ENCODE assay signal across 17 cellular contexts in the genomic region with DNA sequence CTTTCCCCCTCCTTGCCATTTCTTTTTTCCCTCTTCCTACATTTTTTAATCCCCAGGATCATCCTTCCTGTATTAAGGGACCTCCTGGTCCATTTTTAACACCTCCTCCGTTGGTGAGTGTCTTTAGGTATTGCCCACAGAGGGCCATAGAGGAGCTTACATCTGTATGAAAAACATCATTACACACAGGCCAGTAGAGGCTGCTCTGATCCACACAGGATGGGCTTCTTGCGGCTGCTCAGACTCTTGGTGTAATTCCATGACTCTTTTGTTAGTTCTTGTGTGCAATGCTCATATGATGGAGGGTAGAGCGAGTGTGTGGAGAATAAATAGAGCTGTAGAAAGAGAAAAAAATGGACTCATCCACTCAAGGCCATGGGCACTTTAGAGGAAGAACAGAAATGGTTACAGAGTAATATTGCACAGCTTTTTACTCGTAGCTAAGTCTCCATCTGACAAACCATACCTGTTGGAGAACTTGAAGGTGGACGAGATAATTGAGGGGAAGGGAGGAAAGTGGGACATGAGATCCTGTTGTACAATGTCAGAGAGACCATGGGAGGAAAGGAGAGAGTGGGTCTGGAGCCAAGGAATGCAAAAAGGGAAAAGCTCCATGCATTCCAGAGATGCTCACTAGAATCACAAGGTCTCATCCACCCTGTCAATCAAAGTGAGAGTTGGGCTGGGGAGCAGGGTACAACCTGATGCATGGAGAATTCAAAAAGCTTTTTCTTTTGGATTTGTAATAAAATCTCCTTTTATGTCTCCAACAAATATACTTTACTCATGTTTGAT.
DNase-seq lines count a peak whose midpoint lies in the region; ATAC-seq and TF ChIP-seq lines count a peak whose summit lies in the region.
"Had no signal": no experiment of that assay in that cellular context is flagged by ENCODE, and none has a peak within 500 bp of the region (broad histone marks: within the 10 kb centered on the region; RNA-seq: fewer than 3 reads in every experiment).

No MANE protein-coding gene starts in this region.

- H3K27me3 ChIP-seq in mammary epithelial cell (ENCODE audit: insufficient read depth, low read length) (no peaks in the 10 kb centered on the region), breast epithelium (no peaks in the 10 kb centered on the region), fibroblast of lung (ENCODE audit: control insufficient read depth, insufficient read depth, low read length) (no peaks in the 10 kb centered on the region), suprapubic skin (no peaks in the 10 kb centered on the region)
- H3K27me3 ChIP-seq: SJSA1 had no signal

- no TSS peak for BruUV-seq in mammary epithelial cell (replicated peaks; lab: Mats Ljungman, UMichigan)

- H3K4me3 ChIP-seq in mammary epithelial cell (replicated peaks in 1 of 3; ENCODE audit: insufficient read depth in 1 of 3, low read depth in 2 of 3, low read length in 3 of 3): no peak overlapping the region
- H3K4me3 ChIP-seq in breast epithelium: no peak overlapping the region
- no peak overlapping the region for H3K4me3 ChIP-seq in fibroblast of lung (replicated peaks in 1 of 4; ENCODE audit: control extremely low read depth in 1 of 4, insufficient read depth in 1 of 4, low read depth in 3 of 4, low read length in 4 of 4)
- H3K4me3 ChIP-seq in suprapubic skin: no peak overlapping the region
- H3K4me3 ChIP-seq: HAP-1, prostate gland, SJSA1 had no signal

- H3K9ac ChIP-seq in mammary epithelial cell (ENCODE audit: insufficient read depth, low read length) (no peak overlapping the region), fibroblast of lung (ENCODE audit: insufficient read depth, low read length) (no peak overlapping the region)

- no peak overlapping the region for H2AFZ ChIP-seq in mammary epithelial cell (ENCODE audit: low read depth, low read length)
- no peak overlapping the region for H2AFZ ChIP-seq in fibroblast of lung (ENCODE audit: low read length)

- dilution Hi-C loops in mammary epithelial cell (cut with HindIII; ENCODE audit: low sequenced_read_pairs): no loop called here

- TF ChIP-seq CTCF in mammary epithelial cell (conservative IDR thresholded peaks at IDR 0.05 in 1 of 2, IDR thresholded peaks at IDR 0.05 in 1 of 2; ENCODE audit: extremely low read depth in 1 of 2, insufficient read depth in 1 of 2, low read depth in 1 of 2, low read length in 2 of 2): peak in 1 of 2 donors; percentile 24
- no peak for TF ChIP-seq CTCF in breast epithelium (IDR thresholded peaks at IDR 0.05)
- TF ChIP-seq CTCF in fibroblast of lung (conservative IDR thresholded peaks at IDR 0.05 in 1 of 2, IDR thresholded peaks at IDR 0.05 in 1 of 2; ENCODE audit: low read depth in 1 of 2, low read length in 2 of 2): peak; percentile 18 to 28
- TF ChIP-seq CTCF in osteocyte (IDR thresholded peaks at IDR 0.05): peak; percentile 28
- TF ChIP-seq CTCF in suprapubic skin (IDR thresholded peaks at IDR 0.05): no peak

- no peak for ATAC-seq in HG02610 (IDR thresholded peaks at IDR 0.05; ENCODE audit: unreplicated experiment)
- ATAC-seq: activated CD4-positive, alpha-beta T cell treated with anti-CD3 and anti-CD28 coated beads for 36 hours; activated T-cell treated with anti-CD3 and anti-CD28 coated beads, Interleukin-2, amount 50 U/mL, for 72 hours had no signal

- H3K79me2 ChIP-seq in mammary epithelial cell (ENCODE audit: insufficient read depth, low read length) (no peaks in the 10 kb centered on the region), fibroblast of lung (ENCODE audit: control insufficient read depth, insufficient read depth, low read length) (no peaks in the 10 kb centered on the region)

- H3K4me2 ChIP-seq in mammary epithelial cell (ENCODE audit: insufficient read depth, low read depth, low read length) (no peak overlapping the region), fibroblast of lung (ENCODE audit: extremely low read depth, insufficient read depth, low read length) (no peak overlapping the region)

- H3K4me1 ChIP-seq in mammary epithelial cell (ENCODE audit: insufficient read depth, low read length) (no peaks in the 10 kb centered on the region), breast epithelium (no peaks in the 10 kb centered on the region), fibroblast of lung (ENCODE audit: control insufficient read depth, extremely low read depth, insufficient read depth, low read length) (no peaks in the 10 kb centered on the region), suprapubic skin (peaks cover 24% of the 10 kb centered on the region)
- H3K4me1 ChIP-seq: HAP-1, prostate gland, SJSA1 had no signal

- H3K36me3 Mint-ChIP-seq in osteocyte (ENCODE audit: unreplicated experiment): peaks cover 6% of the 10 kb centered on the region
- H3K36me3 Mint-ChIP-seq in activated T-helper 2 cell treated with anti-CD3 and anti-CD28 coated beads, Interferon-gamma antibody, Interleukin-2, Interleukin-4, amounts not matched to agents 10 μg/mL and 5 μg/mL and 100 μg/mL, durations not matched to agents 14 hours and 24 hours and 36 hours (ENCODE audit: low read depth): no peaks in the 10 kb centered on the region
- H3K36me3 Mint-ChIP-seq: IgD-negative memory B cell had no signal

- H3K27ac Mint-ChIP-seq in osteocyte (ENCODE audit: unreplicated experiment): peak overlapping the region; percentile 10
- H3K27ac Mint-ChIP-seq in activated T-helper 2 cell treated with anti-CD3 and anti-CD28 coated beads, Interferon-gamma antibody, Interleukin-2, Interleukin-4, amounts not matched to agents 10 μg/mL and 5 μg/mL and 100 μg/mL, durations not matched to agents 14 hours and 24 hours and 36 hours: no peak overlapping the region
- H3K27ac Mint-ChIP-seq: activated CD4-positive, alpha-beta T cell treated with anti-CD3 and anti-CD28 coated beads for 36 hours; activated T-cell treated with anti-CD3 and anti-CD28 coated beads, Interleukin-2, amount 50 U/mL, for 72 hours; IgD-negative memory B cell had no signal

- intact Hi-C loops in mammary epithelial cell (cut with micrococcal nuclease) (no loop called here), breast epithelium (cut with DNase I; ENCODE audit: low total_unique reads) (no loop called here)
- intact Hi-C loops in activated T-helper 2 cell treated with anti-CD3 and anti-CD28 coated beads, Interferon-gamma antibody, Interleukin-2, Interleukin-4, amounts not matched to agents 10 μg/mL and 5 μg/mL and 100 μg/mL, durations not matched to agents 14 hours and 24 hours and 36 hours (cut with micrococcal nuclease): no loop called here

- in situ Hi-C loops in mammary epithelial cell (cut with MboI; ENCODE audit: low sequenced_read_pairs in 2 of 2) (no loop called here), SK-MEL-5 (cut with HindIII; ENCODE audit: low pct_unique_long_range_greater_than_20kb, low sequenced_read_pairs) (no loop called here)

- TF ChIP-seq EP300 in suprapubic skin (IDR thresholded peaks at IDR 0.05): no peak

- peaks cover 2% of the 10 kb centered on the region for H3K27me3 Mint-ChIP-seq in osteocyte (ENCODE audit: unreplicated experiment)
- peaks cover 8% of the 10 kb centered on the region for H3K27me3 Mint-ChIP-seq in activated T-helper 2 cell treated with anti-CD3 and anti-CD28 coated beads, Interferon-gamma antibody, Interleukin-2, Interleukin-4, amounts not matched to agents 10 μg/mL and 5 μg/mL and 100 μg/mL, durations not matched to agents 14 hours and 24 hours and 36 hours (ENCODE audit: low read depth)
- H3K27me3 Mint-ChIP-seq: IgD-negative memory B cell had no signal

- 64% methylated on average over 5 of the region's 5 CpGs for WGBS in mammary epithelial cell (ENCODE audit: low coverage, missing lambda C conversion rate)
- WGBS in suprapubic skin: 89% methylated on average over 5 of the region's 5 CpGs

- peaks cover 56% of the 10 kb centered on the region for H3K4me1 Mint-ChIP-seq in osteocyte (ENCODE audit: unreplicated experiment)
- no peaks in the 10 kb centered on the region for H3K4me1 Mint-ChIP-seq in activated T-helper 2 cell treated with anti-CD3 and anti-CD28 coated beads, Interferon-gamma antibody, Interleukin-2, Interleukin-4, amounts not matched to agents 10 μg/mL and 5 μg/mL and 100 μg/mL, durations not matched to agents 14 hours and 24 hours and 36 hours (ENCODE audit: low read depth)
- H3K4me1 Mint-ChIP-seq: activated CD4-positive, alpha-beta T cell treated with anti-CD3 and anti-CD28 coated beads for 36 hours; IgD-negative memory B cell had no signal

- CTCF ChIA-PET in mammary epithelial cell (lab: Charles Lee; ENCODE audit: low non-redundant PET): interaction anchor here (0.6 kb wide), 1 partner anchor 124 kb away, joined by 4 read pairs; no protein-coding TSS in a partner anchor

- peak; percentile 0 for DNase-seq in mammary epithelial cell
- no peak for DNase-seq in breast epithelium (ENCODE audit: low spot score in 2 of 2)
- peak; percentile 61 for DNase-seq in SK-MEL-5 (ENCODE audit: low read depth, low spot score)
- peak; percentile 36 to 48 for DNase-seq in fibroblast of lung (ENCODE audit: low read depth in 2 of 2)
- DNase-seq in osteocyte (ENCODE audit: extremely low spot score, unreplicated experiment): no peak
- no peak for DNase-seq in activated T-helper 2 cell treated with anti-CD3 and anti-CD28 coated beads, Interferon-gamma antibody, Interleukin-2, Interleukin-4, amounts not matched to agents 10 μg/mL and 5 μg/mL and 100 μg/mL, durations not matched to agents 14 hours and 24 hours and 36 hours (ENCODE audit: low spot score)
- no peak for DNase-seq in suprapubic skin (ENCODE audit: low spot score in 2 of 2)
- DNase-seq: activated CD4-positive, alpha-beta T cell treated with anti-CD3 and anti-CD28 coated beads for 36 hours; activated T-cell treated with anti-CD3 and anti-CD28 coated beads, Interleukin-2, amount 50 U/mL, for 72 hours; anterior cingulate cortex; DMS79; NCI-H1694 had no signal

- H3K9me3 ChIP-seq in mammary epithelial cell (replicated peaks; ENCODE audit: insufficient read depth, low read length) (no peaks in the 10 kb centered on the region), breast epithelium (no peaks in the 10 kb centered on the region), fibroblast of lung (ENCODE audit: control insufficient read depth, insufficient read depth, low read depth, low read length) (no peaks in the 10 kb centered on the region), suprapubic skin (no peaks in the 10 kb centered on the region)
- H3K9me3 ChIP-seq: HAP-1, prostate gland, SJSA1 had no signal

- H3K36me3 ChIP-seq in mammary epithelial cell (ENCODE audit: insufficient read depth, low read length): no peaks in the 10 kb centered on the region
- H3K36me3 ChIP-seq in breast epithelium: no peaks in the 10 kb centered on the region
- no peaks in the 10 kb centered on the region for H3K36me3 ChIP-seq in fibroblast of lung (ENCODE audit: control insufficient read depth, insufficient read depth, low read length)
- no peaks in the 10 kb centered on the region for H3K36me3 ChIP-seq in suprapubic skin
- H3K36me3 ChIP-seq: HAP-1, prostate gland, SJSA1 had no signal

- TF ChIP-seq POLR2A in breast epithelium (IDR thresholded peaks at IDR 0.05) (no peak), suprapubic skin (IDR thresholded peaks at IDR 0.05) (no peak)

- no peak overlapping the region for H3K27ac ChIP-seq in mammary epithelial cell (ENCODE audit: insufficient read depth, low read depth, low read length)
- no peak overlapping the region for H3K27ac ChIP-seq in breast epithelium
- H3K27ac ChIP-seq in fibroblast of lung (ENCODE audit: insufficient read depth, low read length): no peak overlapping the region
- no peak overlapping the region for H3K27ac ChIP-seq in suprapubic skin
- H3K27ac ChIP-seq: prostate gland, SJSA1 had no signal

- H3K9me3 Mint-ChIP-seq in osteocyte (ENCODE audit: unreplicated experiment): peaks cover 7% of the 10 kb centered on the region
- no peaks in the 10 kb centered on the region for H3K9me3 Mint-ChIP-seq in activated T-helper 2 cell treated with anti-CD3 and anti-CD28 coated beads, Interferon-gamma antibody, Interleukin-2, Interleukin-4, amounts not matched to agents 10 μg/mL and 5 μg/mL and 100 μg/mL, durations not matched to agents 14 hours and 24 hours and 36 hours
- H3K9me3 Mint-ChIP-seq: activated T-cell treated with anti-CD3 and anti-CD28 coated beads, Interleukin-2, amount 50 U/mL, for 72 hours; IgD-negative memory B cell had no signal

- H4K20me1 ChIP-seq in mammary epithelial cell (ENCODE audit: insufficient read depth, low read length) (no peaks in the 10 kb centered on the region), fibroblast of lung (ENCODE audit: control insufficient read depth, extremely low read depth, insufficient read depth, low read length) (no peaks in the 10 kb centered on the region)

- H3K4me3 Mint-ChIP-seq in osteocyte (ENCODE audit: unreplicated experiment): no peak overlapping the region
- no peak overlapping the region for H3K4me3 Mint-ChIP-seq in activated T-helper 2 cell treated with anti-CD3 and anti-CD28 coated beads, Interferon-gamma antibody, Interleukin-2, Interleukin-4, amounts not matched to agents 10 μg/mL and 5 μg/mL and 100 μg/mL, durations not matched to agents 14 hours and 24 hours and 36 hours (ENCODE audit: low read depth)
- H3K4me3 Mint-ChIP-seq: activated CD4-positive, alpha-beta T cell treated with anti-CD3 and anti-CD28 coated beads for 36 hours; activated T-cell treated with anti-CD3 and anti-CD28 coated beads, Interleukin-2, amount 50 U/mL, for 72 hours; IgD-negative memory B cell had no signal

Comparison
In these comparisons a context has a peak if more than half of its experiments do, and no peak if none do; other contexts are left out.
1. DNase-seq: peak in mammary epithelial cell (single experiment), SK-MEL-5 (single experiment) and fibroblast of lung (2 of 2); none in breast epithelium (0 of 2), osteocyte (single experiment), activated T-helper 2 cell treated with anti-CD3 and anti-CD28 coated beads, Interferon-gamma antibody, Interleukin-2, Interleukin-4, amounts not matched to agents 10 μg/mL and 5 μg/mL and 100 μg/mL, durations not matched to agents 14 hours and 24 hours and 36 hours (single experiment) and suprapubic skin (0 of 2).
2. CTCF ChIP-seq: peak in fibroblast of lung (2 of 2) and osteocyte (single experiment); none in breast epithelium (0 of 3) and suprapubic skin (0 of 2).